In the genomic region with DNA sequence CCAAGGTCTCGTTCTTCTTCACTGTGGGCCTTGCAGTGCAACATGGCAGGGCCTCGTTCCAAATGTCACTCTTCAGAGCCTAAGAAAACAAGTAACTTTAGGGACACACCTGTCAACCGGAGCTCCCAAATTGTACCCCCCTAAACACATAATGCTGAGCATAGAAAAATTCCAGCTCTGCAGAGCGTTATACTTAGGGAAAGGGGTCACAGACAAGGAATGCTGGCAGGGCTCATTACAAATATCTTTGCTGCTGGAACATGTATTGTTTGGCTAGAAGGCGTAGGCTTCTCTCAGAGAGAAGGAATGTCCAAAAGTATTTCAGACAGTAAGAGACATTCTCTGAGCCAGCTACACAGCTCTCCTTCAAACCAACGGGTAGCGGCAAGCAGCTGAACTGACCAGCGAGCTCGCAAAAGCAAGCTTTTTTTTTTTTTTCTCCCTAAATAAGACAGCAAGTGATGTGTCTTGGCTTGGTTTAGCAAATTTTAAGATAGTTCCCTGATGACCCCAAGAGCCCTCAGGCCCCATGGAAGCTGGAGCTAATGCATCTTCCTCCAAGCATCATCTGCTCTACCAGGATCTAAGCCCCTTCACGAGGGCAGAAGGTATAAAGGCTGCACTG, we compare ENCODE assay signal across 9 cellular contexts. TPM values are rescaled to one million over a fixed set of nuclear protein-coding genes. Genes with fewer than 3 reads are reported as not detected.
DNase-seq lines count a peak whose midpoint lies in the region; ATAC-seq and TF ChIP-seq lines count a peak whose summit lies in the region.
"Had no signal": no experiment of that assay in that cellular context is flagged by ENCODE, and none has a peak within 500 bp of the region (broad histone marks: within the 10 kb centered on the region; RNA-seq: fewer than 3 reads in every experiment).

No MANE protein-coding gene starts in this region.

- H3K9ac ChIP-seq in HUES64 (ENCODE audit: low read depth, low read length) = peak overlapping the region; percentile 76; the same call in 1 of the 2 replicates

- no peaks in the 10 kb centered on the region for H3K27me3 ChIP-seq in HUES64 (ENCODE audit: insufficient read depth, low read length)
- H3K27me3 ChIP-seq in right lobe of liver = no peaks in the 10 kb centered on the region
- no peaks in the 10 kb centered on the region for H3K27me3 ChIP-seq in thymus (ENCODE audit: control insufficient read depth, insufficient read depth)
- H3K27me3 ChIP-seq in effector memory CD4-positive, alpha-beta T cell (replicated peaks; ENCODE audit: control insufficient read depth, insufficient read depth, low read length, poor library complexity, severe bottlenecking) = no peaks in the 10 kb centered on the region

- H3K4me3 ChIP-seq in HUES64 (ENCODE audit: low read length) (no peak overlapping the region; the same call in 1 of the 2 replicates), right lobe of liver (no peak overlapping the region), thymus (ENCODE audit: low read length) (no peak overlapping the region)
- no peak overlapping the region for H3K4me3 ChIP-seq in effector memory CD4-positive, alpha-beta T cell (ENCODE audit: insufficient read depth, low read depth, low read length, poor library complexity, severe bottlenecking)

- H3K36me3 ChIP-seq in HUES64 (ENCODE audit: insufficient read depth, low read length) = peaks cover 30% of the 10 kb centered on the region
- peaks cover 0 to 35% (median 5%) of the 10 kb centered on the region in 4 donors for H3K36me3 ChIP-seq in right lobe of liver
- peaks cover 6% of the 10 kb centered on the region for H3K36me3 ChIP-seq in thymus (ENCODE audit: control insufficient read depth, insufficient read depth)
- peaks cover 8% of the 10 kb centered on the region for H3K36me3 ChIP-seq in effector memory CD4-positive, alpha-beta T cell (ENCODE audit: control insufficient read depth, insufficient read depth, low read length)

- TF ChIP-seq CTCF in right lobe of liver (IDR thresholded peaks at IDR 0.05) = no peak

- H3K4me1 ChIP-seq in HUES64 (ENCODE audit: insufficient read depth, low read length) (peaks cover 11% of the 10 kb centered on the region; the same call in 1 of the 2 replicates), right lobe of liver (peaks cover 0 to 13% (median 3%) of the 10 kb centered on the region in 4 donors), thymus (ENCODE audit: control insufficient read depth, insufficient read depth, low read length) (no peaks in the 10 kb centered on the region)
- peaks cover 3% of the 10 kb centered on the region for H3K4me1 ChIP-seq in effector memory CD4-positive, alpha-beta T cell (ENCODE audit: control insufficient read depth, insufficient read depth, low read length, poor library complexity, severe bottlenecking)

- intact Hi-C loops in right lobe of liver (cut with DNase I) = no loop called here

- TF ChIP-seq POLR2A in right lobe of liver (IDR thresholded peaks at IDR 0.05) = no peak

- H3K9me3 ChIP-seq in HUES64 (ENCODE audit: insufficient read depth, low read depth, low read length) (no peaks in the 10 kb centered on the region), right lobe of liver (no peaks in the 10 kb centered on the region), thymus (ENCODE audit: control insufficient read depth) (no peaks in the 10 kb centered on the region)
- H3K9me3 ChIP-seq in effector memory CD4-positive, alpha-beta T cell (ENCODE audit: control insufficient read depth, low read length) = no peaks in the 10 kb centered on the region

- peak; percentile 53 for DNase-seq in cerebellar cortex (ENCODE audit: low spot score)
- DNase-seq in right lobe of liver = no peak
- no peak for DNase-seq in NCI-H82 treated with DMSO at 0.1 percent for 48 hours (lab: John Stamatoyannopoulos, UW; ENCODE audit: unreplicated experiment)
- no peak for DNase-seq in effector memory CD4-positive, alpha-beta T cell
- no peak for DNase-seq in HK-2 (ENCODE audit: unreplicated experiment)
- DNase-seq: stimulated activated naive CD4-positive, alpha-beta T cell treated with Interleukin-2 at 50 U/mL for 16 hours had no signal

- H3K27ac ChIP-seq in HUES64 (ENCODE audit: low read depth, low read length) (peak overlapping the region; percentile 65), right lobe of liver (peak overlapping the region in 2 of 3 donors; percentile 20 to 32), thymus (ENCODE audit: low read depth) (peak overlapping the region; percentile 13)
- H3K27ac ChIP-seq in effector memory CD4-positive, alpha-beta T cell (ENCODE audit: insufficient read depth, low read length, poor library complexity, severe bottlenecking) = no peak overlapping the region

- 88% methylated on average over 10 of the region's 10 CpGs for WGBS in HUES64
- 74% methylated on average over 10 of the region's 10 CpGs for WGBS in right lobe of liver (ENCODE audit: insufficient coverage, low coverage, low lambda C conversion rate, missing lambda C conversion rate)
- 93% methylated on average over 10 of the region's 10 CpGs for WGBS in thymus

- ATAC-seq in right lobe of liver = no peak
- ATAC-seq in HG02642 (IDR thresholded peaks at IDR 0.05; ENCODE audit: poor library complexity, unreplicated experiment) = no peak

RNA-seq across cellular contexts. Expression of gene SSH1, which starts 24.5 kb away (rescaled TPM):
- polyA plus RNA-seq in HUES64 (2013, experiment 1 of 2) = 9.7 TPM
- 11.3 TPM for polyA plus RNA-seq in HUES64 (2013, experiment 2 of 2)
- 10 to 100 TPM in 5 of 6 experiments, 1 to 10 TPM in 1; 9.8 to 17.6 (median 15.7) TPM for total RNA-seq in right lobe of liver
- polyA plus RNA-seq in thymus = 5.1 TPM

RNA-seq across cellular contexts. Expression of gene DAO, which starts 47.0 kb away (rescaled TPM):
- polyA plus RNA-seq in HUES64 (2013, experiment 1 of 2) = not detected
- not detected for polyA plus RNA-seq in HUES64 (2013, experiment 2 of 2)
- 10 to 100 TPM; 26.7 to 70.2 (median 45.0) TPM for total RNA-seq in right lobe of liver
- polyA plus RNA-seq in thymus = 0.07 TPM
